14 cellular contexts compared by ENCODE assay signal in genomic region chr1:117655220-117655577, GRCh38. TPM values are rescaled to one million over a fixed set of nuclear protein-coding genes. Genes with fewer than 3 reads are reported as not detected.
DNase-seq lines count a peak whose midpoint lies in the region; ATAC-seq and TF ChIP-seq lines count a peak whose summit lies in the region.
"Had no signal": no experiment of that assay in that cellular context is flagged by ENCODE, and none has a peak within 500 bp of the region (broad histone marks: within the 10 kb centered on the region; RNA-seq: fewer than 3 reads in every experiment).

No MANE protein-coding gene starts in this region.

- no peak overlapping the region for H3K27ac Mint-ChIP-seq in activated naive CD8-positive, alpha-beta T cell treated with anti-CD3 and anti-CD28 coated beads, Interleukin-2, amount 50 U/mL, for 24 hours
- peak overlapping the region; percentile 44 to 95 (median 92) for H3K27ac Mint-ChIP-seq in naive thymus-derived CD8-positive, alpha-beta T cell
- H3K27ac Mint-ChIP-seq in chondrocyte (ENCODE audit: unreplicated experiment) = no peak overlapping the region
- H3K27ac Mint-ChIP-seq: nephron progenitor cell had no signal

- DNase-seq in DMS53 (lab: John Stamatoyannopoulos, UW) (peak; percentile 47), DMS53 treated with DMSO at 0.1 percent for 48 hours (lab: John Stamatoyannopoulos, UW; ENCODE audit: unreplicated experiment) (no peak), NCI-H2107 (lab: John Stamatoyannopoulos, UW) (no peak), chondrocyte (ENCODE audit: low spot score) (no peak), NCI-H2081 treated with DMSO at 0.1 percent for 48 hours (lab: John Stamatoyannopoulos, UW) (no peak)
- DNase-seq in activated naive CD8-positive, alpha-beta T cell treated with anti-CD3 and anti-CD28 coated beads, Interleukin-2, amount 50 U/mL, for 24 hours = no peak
- no peak for DNase-seq in naive thymus-derived CD8-positive, alpha-beta T cell
- DNase-seq: activated CD4-positive, CD25-positive, alpha-beta regulatory T cell; anterior cingulate cortex; Kasumi-1; nephron progenitor cell had no signal

- no peaks in the 10 kb centered on the region for H3K9me3 Mint-ChIP-seq in activated naive CD8-positive, alpha-beta T cell treated with anti-CD3 and anti-CD28 coated beads, Interleukin-2, amount 50 U/mL, for 24 hours
- H3K9me3 Mint-ChIP-seq in naive thymus-derived CD8-positive, alpha-beta T cell = no peaks in the 10 kb centered on the region
- H3K9me3 Mint-ChIP-seq in chondrocyte (ENCODE audit: low read depth) = no peaks in the 10 kb centered on the region
- H3K9me3 Mint-ChIP-seq: nephron progenitor cell had no signal

- H3K79me2 ChIP-seq in OCI-LY3 (ENCODE audit: low read length) = no peaks in the 10 kb centered on the region

- H3K4me1 ChIP-seq in OCI-LY3 (ENCODE audit: low read length) = peaks cover 66% of the 10 kb centered on the region

- no peak for ATAC-seq in activated naive CD8-positive, alpha-beta T cell treated with anti-CD3 and anti-CD28 coated beads, Interleukin-2, amount 50 U/mL, for 24 hours
- ATAC-seq in naive thymus-derived CD8-positive, alpha-beta T cell = no peak

- peak overlapping the region; percentile 91 for H3K27ac ChIP-seq in OCI-LY3 (ENCODE audit: low read length)
- H3K27ac ChIP-seq: 22Rv1 had no signal

- peak overlapping the region; percentile 50 for H3K4me3 ChIP-seq in OCI-LY3 (ENCODE audit: low read length)

- no peaks in the 10 kb centered on the region for H3K36me3 ChIP-seq in OCI-LY3 (replicated peaks; ENCODE audit: low read depth, low read length)

- H4K20me1 ChIP-seq in OCI-LY3 (ENCODE audit: insufficient read depth, low read length) = no peaks in the 10 kb centered on the region

- POLR2A ChIA-PET in naive thymus-derived CD8-positive, alpha-beta T cell (lab: Charles Lee) = interaction anchor here (1.5 to 5.6 kb wide), 5 partner anchors 9 to 120 kb away, joined by 3 to 37 read pairs (median 9); partner anchors contain the start of gene TENT5C

- peaks cover 6% of the 10 kb centered on the region; the same call in 1 of the 2 replicates for H3K27me3 ChIP-seq in OCI-LY3 (ENCODE audit: low read depth, low read length)

- H3K36me3 Mint-ChIP-seq in activated naive CD8-positive, alpha-beta T cell treated with anti-CD3 and anti-CD28 coated beads, Interleukin-2, amount 50 U/mL, for 24 hours (ENCODE audit: low read depth) = no peaks in the 10 kb centered on the region
- H3K36me3 Mint-ChIP-seq in naive thymus-derived CD8-positive, alpha-beta T cell = no peaks in the 10 kb centered on the region
- no peaks in the 10 kb centered on the region for H3K36me3 Mint-ChIP-seq in chondrocyte (ENCODE audit: low read depth)

- H3K9ac ChIP-seq in OCI-LY3 (ENCODE audit: low read length) = peak overlapping the region; percentile 57; the same call in 1 of the 2 replicates

- peaks cover 88% of the 10 kb centered on the region for H3K4me1 Mint-ChIP-seq in activated naive CD8-positive, alpha-beta T cell treated with anti-CD3 and anti-CD28 coated beads, Interleukin-2, amount 50 U/mL, for 24 hours
- peaks cover 55 to 93% (median 83%) of the 10 kb centered on the region in 4 donors for H3K4me1 Mint-ChIP-seq in naive thymus-derived CD8-positive, alpha-beta T cell
- H3K4me1 Mint-ChIP-seq in chondrocyte (ENCODE audit: low read depth) = peaks cover 15% of the 10 kb centered on the region

- no peak overlapping the region for H2AFZ ChIP-seq in OCI-LY3 (ENCODE audit: low read depth, low read length)

- H3K4me3 Mint-ChIP-seq in activated naive CD8-positive, alpha-beta T cell treated with anti-CD3 and anti-CD28 coated beads, Interleukin-2, amount 50 U/mL, for 24 hours = peak overlapping the region; percentile 44
- H3K4me3 Mint-ChIP-seq in naive thymus-derived CD8-positive, alpha-beta T cell = peak overlapping the region in 8 of 10 donors; percentile 54 to 84 (median 69)
- no peak overlapping the region for H3K4me3 Mint-ChIP-seq in chondrocyte (ENCODE audit: unreplicated experiment)
- H3K4me3 Mint-ChIP-seq: nephron progenitor cell had no signal

- peaks cover 48% of the 10 kb centered on the region for H3K27me3 Mint-ChIP-seq in activated naive CD8-positive, alpha-beta T cell treated with anti-CD3 and anti-CD28 coated beads, Interleukin-2, amount 50 U/mL, for 24 hours
- H3K27me3 Mint-ChIP-seq in naive thymus-derived CD8-positive, alpha-beta T cell = peaks cover 13 to 48% (median 25%) of the 10 kb centered on the region in 5 donors
- no peaks in the 10 kb centered on the region for H3K27me3 Mint-ChIP-seq in chondrocyte (ENCODE audit: low read depth)

- TF ChIP-seq CTCF in OCI-LY3 (IDR thresholded peaks at IDR 0.05; ENCODE audit: low read depth, low read length) (no peak), chondrocyte (IDR thresholded peaks at IDR 0.05) (no peak)

- H3K9me3 ChIP-seq in OCI-LY3 (ENCODE audit: insufficient read depth, low read length) = no peaks in the 10 kb centered on the region

- peak overlapping the region; percentile 84 for H3K4me2 ChIP-seq in OCI-LY3 (ENCODE audit: low read length)

RNA-seq across cellular contexts. Expression of gene TENT5C, which starts 49.4 kb away (rescaled TPM):
- total RNA-seq in naive thymus-derived CD8-positive, alpha-beta T cell = 1 to 10 TPM; 4.9 to 5.4 TPM
- 10 to 100 TPM in 1 of 3 donors, under 1 TPM in 2; 0.19 to 16.2 (median 0.36) TPM for polyA plus RNA-seq in naive thymus-derived CD8-positive, alpha-beta T cell
- total RNA-seq in chondrocyte = 0.20 to 0.41 TPM (median 0.21 TPM) in 3 replicates
- total RNA-seq: epithelial cell of proximal tubule had no signal

Comparison
In these comparisons a context has a peak if more than half of its experiments do, and no peak if none do; other contexts are left out.
1. H3K27ac Mint-ChIP-seq: peak in naive thymus-derived CD8-positive, alpha-beta T cell (10 of 10); none in activated naive CD8-positive, alpha-beta T cell treated with anti-CD3 and anti-CD28 coated beads, Interleukin-2, amount 50 U/mL, for 24 hours (single experiment) and chondrocyte (single experiment).